ENCODE assay signal across 17 cellular contexts in genomic region chr5:30849801-30850370, GRCh38.
A peak's percentile ranks its signal among the peaks of the same experiment; 100 is the strongest.
DNase-seq lines count a peak whose midpoint lies in the region; ATAC-seq and TF ChIP-seq lines count a peak whose summit lies in the region.
"Had no signal": no experiment of that assay in that cellular context is flagged by ENCODE, and none has a peak within 500 bp of the region (broad histone marks: within the 10 kb centered on the region; RNA-seq: fewer than 3 reads in every experiment).

No MANE protein-coding gene starts in this region.

- H3K27ac ChIP-seq in Panc1 (ENCODE audit: low read length), result no peak overlapping the region
- H3K27ac ChIP-seq: suprapubic skin had no signal

- in situ Hi-C loops in Panc1 (cut with HindIII; ENCODE audit: low pct_unique_long_range_greater_than_20kb, low sequenced_read_pairs), result no loop called here

- ATAC-seq in Panc1, result no peak
- ATAC-seq: naive thymus-derived CD4-positive, alpha-beta T cell had no signal

- H3K36me3 ChIP-seq in Panc1 (ENCODE audit: control insufficient read depth, insufficient read depth, low read length), result no peaks in the 10 kb centered on the region
- H3K36me3 ChIP-seq: suprapubic skin had no signal

- DNase-seq in GM03348 (ENCODE audit: low spot score), result peak; percentile 3
- DNase-seq in Panc1 (ENCODE audit: low read depth, low spot score), result peak; percentile 79
- DNase-seq in epithelial cell of esophagus (ENCODE audit: low read depth), result peak; percentile 2
- peak; percentile 2 for DNase-seq in pons (ENCODE audit: low spot score)
- no peak for DNase-seq in nucleus accumbens (lab: John Stamatoyannopoulos, UW)
- no peak for DNase-seq in NCI-H1105 treated with DMSO at 0.1 percent for 48 hours (lab: John Stamatoyannopoulos, UW)
- DNase-seq in activated CD4-positive, alpha-beta T cell treated with anti-CD3 and anti-CD28 coated beads for 48 hours, result no peak
- DNase-seq in stimulated activated naive CD4-positive, alpha-beta T cell (lab: John Stamatoyannopoulos, UW), result no peak
- DNase-seq: activated naive CD4-positive, alpha-beta T cell treated with Interleukin-2 at 50 U/mL for 16 hours; CD4-positive, CD25-positive, alpha-beta regulatory T cell; cortex of kidney; GDM1; naive thymus-derived CD4-positive, alpha-beta T cell; NCI-H1436 treated with DMSO at 0.1 percent for 48 hours; NCI-H526; SIG-M5 had no signal

- intact Hi-C loops in Panc1 (cut with micrococcal nuclease; ENCODE audit: unreplicated experiment), result no loop called here

- CTCF ChIA-PET in Panc1 (lab: Charles Lee), result no interaction called here

- POLR2A ChIA-PET in Panc1 (lab: Charles Lee), result no interaction called here

- H3K4me3 ChIP-seq in Panc1 (ENCODE audit: low read depth in 2 of 2, low read length in 2 of 2) (no peak overlapping the region), epithelial cell of esophagus (ENCODE audit: low read length) (no peak overlapping the region)
- H3K4me3 ChIP-seq: suprapubic skin had no signal

- no peaks in the 10 kb centered on the region for H3K9me3 ChIP-seq in Panc1 (ENCODE audit: control insufficient read depth, insufficient read depth, low read depth, low read length)
- H3K9me3 ChIP-seq: suprapubic skin had no signal

- no TSS peak for BruUV-seq in Panc1 (replicated peaks; lab: Mats Ljungman, UMichigan)

- H3K27me3 ChIP-seq in Panc1 (ENCODE audit: control insufficient read depth, insufficient read depth, low read length), result no peaks in the 10 kb centered on the region
- H3K27me3 ChIP-seq: suprapubic skin had no signal

- H3K4me1 ChIP-seq in Panc1 (ENCODE audit: control insufficient read depth, insufficient read depth, low read length), result no peaks in the 10 kb centered on the region
- H3K4me1 ChIP-seq: suprapubic skin had no signal

- TF ChIP-seq CTCF in Panc1 (IDR thresholded peaks at IDR 0.05) (no peak), epithelial cell of esophagus (IDR thresholded peaks at IDR 0.05; ENCODE audit: insufficient read depth, low read depth, low read length, missing control alignments) (no peak)

Comparison
In these comparisons a context has a peak if more than half of its experiments do, and no peak if none do; other contexts are left out.
1. DNase-seq: peak in GM03348 (single experiment), Panc1 (single experiment), epithelial cell of esophagus (single experiment) and pons (single experiment); none in nucleus accumbens (0 of 56), NCI-H1105 treated with DMSO at 0.1 percent for 48 hours (single experiment), activated CD4-positive, alpha-beta T cell treated with anti-CD3 and anti-CD28 coated beads for 48 hours (single experiment) and stimulated activated naive CD4-positive, alpha-beta T cell (0 of 6).